Comparison of ENCODE assay signal across 18 cellular contexts in the genomic region with DNA sequence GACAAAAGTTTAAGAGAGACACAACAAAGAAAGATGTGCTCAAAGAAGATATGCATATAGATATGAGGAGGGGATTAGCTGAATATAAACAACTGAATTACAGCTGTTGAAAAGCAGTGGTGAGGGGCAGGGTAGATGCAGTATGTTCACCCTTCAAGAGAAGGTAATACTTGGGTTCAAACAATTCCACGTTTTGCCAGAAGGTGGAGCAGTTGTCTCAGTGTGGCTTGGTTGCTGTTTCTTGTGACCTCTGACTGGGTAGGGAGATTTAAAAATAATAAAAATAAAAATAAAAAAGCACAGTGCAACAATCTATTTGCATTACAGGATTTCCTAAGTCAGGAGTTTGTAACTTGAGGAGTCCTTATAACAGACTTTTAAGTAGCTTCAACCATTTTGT. TPM values are rescaled to one million over a fixed set of nuclear protein-coding genes. Genes with fewer than 3 reads are reported as not detected.
DNase-seq lines count a peak whose midpoint lies in the region; ATAC-seq and TF ChIP-seq lines count a peak whose summit lies in the region.
"Had no signal": no experiment of that assay in that cellular context is flagged by ENCODE, and none has a peak within 500 bp of the region (broad histone marks: within the 10 kb centered on the region; RNA-seq: fewer than 3 reads in every experiment).

No MANE protein-coding gene starts in this region.

- CTCF ChIA-PET in OCI-LY7 (lab: Charles Lee; ENCODE audit: unreplicated experiment): no interaction called here
- CTCF ChIA-PET in naive thymus-derived CD4-positive, alpha-beta T cell (lab: Charles Lee): no interaction called here

- TF ChIP-seq CTCF in 22Rv1 (IDR thresholded peaks at IDR 0.05) (peak; percentile 45), GM12864 (IDR thresholded peaks at IDR 0.05; ENCODE audit: low read depth, low read length, missing control alignments) (peak; percentile 27), OCI-LY7 (conservative IDR thresholded peaks at IDR 0.05; ENCODE audit: low read length) (peak; percentile 61), fibroblast of villous mesenchyme (IDR thresholded peaks at IDR 0.05; ENCODE audit: insufficient read depth, low read depth, low read length) (peak; percentile 7), upper lobe of left lung (IDR thresholded peaks at IDR 0.05) (no peak)

- TF ChIP-seq EP300 in upper lobe of left lung (IDR thresholded peaks at IDR 0.05): no peak

- H2AFZ ChIP-seq in OCI-LY7 (ENCODE audit: low read length): no peak overlapping the region

- H3K27ac ChIP-seq in 22Rv1 (no peak overlapping the region), OCI-LY7 (ENCODE audit: low read depth, low read length, poor library complexity, severe bottlenecking) (no peak overlapping the region), upper lobe of left lung (no peak overlapping the region)
- no peak overlapping the region for H3K27ac ChIP-seq in naive thymus-derived CD4-positive, alpha-beta T cell (ENCODE audit: low read depth, low read length)
- H3K27ac ChIP-seq: gastroesophageal sphincter had no signal

- H3K4me2 ChIP-seq in OCI-LY7 (ENCODE audit: low read length): no peak overlapping the region

- H3K79me2 ChIP-seq in OCI-LY7 (ENCODE audit: insufficient read depth, low read depth, low read length): no peaks in the 10 kb centered on the region

- H3K9me3 ChIP-seq in OCI-LY7 (ENCODE audit: low read length) (peaks cover 9% of the 10 kb centered on the region), upper lobe of left lung (peaks cover 3 to 13% (median 7%) of the 10 kb centered on the region in 4 donors)
- H3K9me3 ChIP-seq in naive thymus-derived CD4-positive, alpha-beta T cell (ENCODE audit: control insufficient read depth in 2 of 3, low read length in 3 of 3): no peaks in the 10 kb centered on the region

- BruUV-seq in OCI-LY7 (replicated peaks; lab: Mats Ljungman, UMichigan): no TSS peak

- no peaks in the 10 kb centered on the region for H3K9me2 ChIP-seq in OCI-LY7 (ENCODE audit: insufficient read depth, low read length)

- no peak for DNase-seq in GM12864 (ENCODE audit: low read depth)
- DNase-seq in OCI-LY7 (ENCODE audit: low spot score): no peak
- no peak for DNase-seq in fibroblast of villous mesenchyme (ENCODE audit: low read depth)
- DNase-seq in middle frontal gyrus (ENCODE audit: extremely low spot score, low spot score): no peak
- DNase-seq in upper lobe of left lung: no peak
- no peak for DNase-seq in naive thymus-derived CD4-positive, alpha-beta T cell
- DNase-seq: amygdala, NCI-H1048 had no signal

- WGBS in upper lobe of left lung, 2 donors: 0 to 11% methylated on average over 1 of the region's 1 CpG

- ATAC-seq in HG03520 (IDR thresholded peaks at IDR 0.05; ENCODE audit: unreplicated experiment) (no peak), upper lobe of left lung (ENCODE audit: low FRiP score in 2 of 2) (no peak)
- ATAC-seq in naive thymus-derived CD4-positive, alpha-beta T cell: no peak
- ATAC-seq: gastroesophageal sphincter had no signal

- H3K4me3 Mint-ChIP-seq in naive thymus-derived CD4-positive, alpha-beta T cell: no peak overlapping the region
- H3K4me3 Mint-ChIP-seq: memory B cell had no signal

- H3K27me3 ChIP-seq in upper lobe of left lung: no peaks in the 10 kb centered on the region
- H3K27me3 ChIP-seq in naive thymus-derived CD4-positive, alpha-beta T cell (ENCODE audit: control insufficient read depth in 2 of 2, insufficient read depth in 2 of 2, low read length in 2 of 2): no peaks in the 10 kb centered on the region

- intact Hi-C loops in OCI-LY7 (cut with micrococcal nuclease; ENCODE audit: unreplicated experiment): no loop called here
- intact Hi-C loops in naive thymus-derived CD4-positive, alpha-beta T cell (cut with micrococcal nuclease): no loop called here

- peaks cover 3 to 15% (median 9%) of the 10 kb centered on the region in 5 donors for H3K27me3 Mint-ChIP-seq in naive thymus-derived CD4-positive, alpha-beta T cell

- H3K27ac Mint-ChIP-seq in naive thymus-derived CD4-positive, alpha-beta T cell: no peak overlapping the region
- H3K27ac Mint-ChIP-seq: activated T-helper 2 cell treated with anti-CD3 and anti-CD28 coated beads, Interferon-gamma antibody, Interleukin-2, Interleukin-4, amounts not matched to agents 10 μg/mL and 5 μg/mL and 100 μg/mL, durations not matched to agents 14 hours and 24 hours and 36 hours; memory B cell had no signal

- no peaks in the 10 kb centered on the region for H3K4me1 ChIP-seq in OCI-LY7 (ENCODE audit: insufficient read depth, low read length, poor library complexity, severe bottlenecking)
- no peaks in the 10 kb centered on the region for H3K4me1 ChIP-seq in upper lobe of left lung
- no peaks in the 10 kb centered on the region for H3K4me1 ChIP-seq in naive thymus-derived CD4-positive, alpha-beta T cell (ENCODE audit: control insufficient read depth in 2 of 2, insufficient read depth in 2 of 2, low read length in 2 of 2)
- H3K4me1 ChIP-seq: gastroesophageal sphincter had no signal

- no peak overlapping the region for H3K4me3 ChIP-seq in GM12864 (ENCODE audit: low read depth, low read length)
- no peak overlapping the region for H3K4me3 ChIP-seq in OCI-LY7 (ENCODE audit: low read depth, low read length, poor library complexity, severe bottlenecking)
- no peak overlapping the region for H3K4me3 ChIP-seq in fibroblast of villous mesenchyme (ENCODE audit: low read depth, low read length)
- H3K4me3 ChIP-seq in upper lobe of left lung: no peak overlapping the region
- H3K4me3 ChIP-seq in naive thymus-derived CD4-positive, alpha-beta T cell (ENCODE audit: low read length): no peak overlapping the region
- H3K4me3 ChIP-seq: gastroesophageal sphincter had no signal

- H3K9me3 Mint-ChIP-seq in naive thymus-derived CD4-positive, alpha-beta T cell: peaks cover 3 to 24% (median 10%) of the 10 kb centered on the region in 11 donors

- no peaks in the 10 kb centered on the region for H3K36me3 ChIP-seq in OCI-LY7 (ENCODE audit: insufficient read depth, low read length)
- no peaks in the 10 kb centered on the region for H3K36me3 ChIP-seq in upper lobe of left lung
- no peaks in the 10 kb centered on the region for H3K36me3 ChIP-seq in naive thymus-derived CD4-positive, alpha-beta T cell (ENCODE audit: control insufficient read depth in 2 of 3, insufficient read depth in 3 of 3, low read length in 3 of 3)
- H3K36me3 ChIP-seq: gastroesophageal sphincter had no signal

- TF ChIP-seq POLR2A in upper lobe of left lung (IDR thresholded peaks at IDR 0.05): no peak

- H3K36me3 Mint-ChIP-seq in naive thymus-derived CD4-positive, alpha-beta T cell: no peaks in the 10 kb centered on the region
- H3K36me3 Mint-ChIP-seq: memory B cell had no signal

- H3K4me1 Mint-ChIP-seq in naive thymus-derived CD4-positive, alpha-beta T cell: no peaks in the 10 kb centered on the region
- H3K4me1 Mint-ChIP-seq: memory B cell had no signal

- POLR2A ChIA-PET in OCI-LY7 (lab: Charles Lee): no interaction called here
- POLR2A ChIA-PET in naive thymus-derived CD4-positive, alpha-beta T cell (lab: Charles Lee): no interaction called here

- H4K20me1 ChIP-seq in OCI-LY7 (ENCODE audit: insufficient read depth, low read length): no peaks in the 10 kb centered on the region

RNA-seq across cellular contexts. Expression of a gene that starts 23.3 kb away (rescaled TPM):
- not detected in 2 replicates for total RNA-seq in OCI-LY7 (2014; rRNA removed; shearing (Covaris generic))
- total RNA-seq in OCI-LY7 (2022) (not detected in 2 replicates), fibroblast of villous mesenchyme (not detected in 2 replicates), upper lobe of left lung (not detected)
- total RNA-seq in naive thymus-derived CD4-positive, alpha-beta T cell: not detected
- polyA plus RNA-seq in naive thymus-derived CD4-positive, alpha-beta T cell: not detected
- total RNA-seq: activated CD8-positive, alpha-beta memory T cell treated with anti-CD3 and anti-CD28 coated beads for 36 hours; activated T-helper 2 cell treated with anti-CD3 and anti-CD28 coated beads, Interferon-gamma antibody, Interleukin-2, Interleukin-4, amounts not matched to agents 10 μg/mL and 5 μg/mL and 100 μg/mL, durations not matched to agents 14 hours and 24 hours and 36 hours; endothelial cell of umbilical vein; renal cortical epithelial cell; RPMI7951; subcutaneous adipose tissue had no signal
- polyA plus RNA-seq: endothelial cell of umbilical vein had no signal

Comparison
In these comparisons a context has a peak if more than half of its experiments do, and no peak if none do; other contexts are left out.
1. CTCF ChIP-seq: peak in 22Rv1 (single experiment), GM12864 (single experiment), OCI-LY7 (single experiment) and fibroblast of villous mesenchyme (single experiment); none in upper lobe of left lung (0 of 6).